Comparison of ENCODE assay signal across 19 cellular contexts in the genomic region with DNA sequence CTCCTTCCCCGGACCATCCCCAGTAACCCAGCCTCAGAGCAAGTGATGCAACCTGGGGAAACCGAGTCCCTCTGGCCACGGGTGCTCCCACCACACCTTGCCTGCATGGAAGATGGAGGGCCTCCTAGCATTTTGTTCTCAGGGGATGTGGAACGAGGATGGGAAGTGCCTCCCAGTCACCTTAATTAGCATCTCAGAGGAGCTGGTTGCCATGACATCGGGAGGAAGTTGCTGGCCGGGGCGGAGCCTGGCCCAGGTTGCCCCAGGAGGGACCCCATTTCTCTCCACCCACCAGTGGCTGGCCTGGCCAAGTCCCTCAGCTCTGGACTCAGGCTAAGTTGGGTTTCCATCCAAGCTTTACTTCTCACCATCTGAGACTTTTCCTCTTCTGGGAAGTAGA. TPM values are rescaled to one million over a fixed set of nuclear protein-coding genes. Genes with fewer than 3 reads are reported as not detected.
DNase-seq lines count a peak whose midpoint lies in the region; ATAC-seq and TF ChIP-seq lines count a peak whose summit lies in the region.
"Had no signal": no experiment of that assay in that cellular context is flagged by ENCODE, and none has a peak within 500 bp of the region (broad histone marks: within the 10 kb centered on the region; RNA-seq: fewer than 3 reads in every experiment).

No MANE protein-coding gene starts in this region.

- H3K4me3 ChIP-seq in GM23338, result no peak overlapping the region
- peak overlapping the region; percentile 15 for H3K4me3 ChIP-seq in iPS-15b (ENCODE audit: low read depth, low read length)
- H3K4me3 ChIP-seq in aorta (ENCODE audit: low read length in 2 of 2), result no peak overlapping the region

- WGBS in aorta, 2 donors, result 19 to 24% methylated on average over 7 of the region's 7 CpGs

- peak; percentile 47 for DNase-seq in DMS 273 (lab: John Stamatoyannopoulos, UW; ENCODE audit: unreplicated experiment)
- no peak for DNase-seq in DMS 273 treated with DMSO at 0.1 percent for 48 hours (lab: John Stamatoyannopoulos, UW)
- DNase-seq in GM23338 (ENCODE audit: low spot score), result peak; percentile 92
- peak; percentile 48 for DNase-seq in SK-N-DZ (ENCODE audit: low spot score)
- no peak for DNase-seq in H4 (ENCODE audit: low spot score)
- no peak for DNase-seq in aorta
- DNase-seq: AML-193, MM.1S, NCI-H1092 treated with DMSO at 0.1 percent for 48 hours, NCI-H1694, NCI-H446 treated with DMSO at 0.1 percent for 48 hours, NCI-H69, OCI-M1, SHP77 had no signal

- H3K27me3 ChIP-seq in GM23338 (ENCODE audit: insufficient read depth) (no peaks in the 10 kb centered on the region), iPS-15b (ENCODE audit: control insufficient read depth, insufficient read depth, low read length) (peaks cover 9% of the 10 kb centered on the region), aorta (ENCODE audit: control insufficient read depth in 1 of 2, insufficient read depth in 2 of 2, low read length in 1 of 2) (no peaks in the 10 kb centered on the region)

- H3K4me3 Mint-ChIP-seq in GM23338, result no peak overlapping the region

- peaks cover 4% of the 10 kb centered on the region for H3K4me1 Mint-ChIP-seq in GM23338

- no peak overlapping the region for H3K27ac ChIP-seq in GM23338 (ENCODE audit: low read depth)
- H3K27ac ChIP-seq in aorta (ENCODE audit: low read depth in 1 of 2, low read length in 2 of 2), result no peak overlapping the region
- H3K27ac ChIP-seq: 22Rv1, C4-2B had no signal

- intact Hi-C loops in aorta (cut with DNase I), result no loop called here

- no peak overlapping the region for H3K27ac Mint-ChIP-seq in GM23338

- ATAC-seq in GM23338 (peak; percentile 99), aorta (ENCODE audit: low FRiP score) (no peak), HG03108 (IDR thresholded peaks at IDR 0.05; ENCODE audit: unreplicated experiment) (no peak)

- TF ChIP-seq CTCF in GM23338 (conservative IDR thresholded peaks at IDR 0.05; ENCODE audit: low read depth in 2 of 2), result no peak

- H3K4me2 ChIP-seq in GM23338, result 0 out of 2 replicates have a peak overlapping the region, but pooled peaks have one; percentile 22

- no peak overlapping the region for H3K9ac ChIP-seq in iPS-15b (ENCODE audit: low read depth, low read length)

- H3K4me1 ChIP-seq in GM23338 (ENCODE audit: insufficient read depth) (no peaks in the 10 kb centered on the region), iPS-15b (ENCODE audit: control insufficient read depth, insufficient read depth, low read length) (no peaks in the 10 kb centered on the region), aorta (ENCODE audit: control insufficient read depth in 1 of 2, insufficient read depth in 2 of 2, low read length in 2 of 2) (no peaks in the 10 kb centered on the region)

- H3K9me3 ChIP-seq in iPS-15b (ENCODE audit: control insufficient read depth, insufficient read depth, low read length), result no peaks in the 10 kb centered on the region
- no peaks in the 10 kb centered on the region for H3K9me3 ChIP-seq in aorta (ENCODE audit: control insufficient read depth, low read length)

- H3F3A ChIP-seq in GM23338 (replicated peaks; ENCODE audit: low read depth), result no peaks in the 10 kb centered on the region

- no peaks in the 10 kb centered on the region for H3K36me3 Mint-ChIP-seq in GM23338 (ENCODE audit: low read depth)

- H3K9me3 Mint-ChIP-seq in GM23338, result no peaks in the 10 kb centered on the region

- peak overlapping the region; percentile 6; the same call in 1 of the 2 replicates for H2AFZ ChIP-seq in GM23338

- no peaks in the 10 kb centered on the region for H3K79me2 ChIP-seq in GM23338 (replicated peaks; ENCODE audit: insufficient read depth)

- H3K27me3 Mint-ChIP-seq in GM23338 (ENCODE audit: insufficient read depth, low read depth, poor library complexity), result peaks cover 7% of the 10 kb centered on the region

- H3K9me2 ChIP-seq in GM23338 (ENCODE audit: insufficient read depth), result no peaks in the 10 kb centered on the region

- H4K20me1 ChIP-seq in GM23338 (replicated peaks; ENCODE audit: insufficient read depth), result no peaks in the 10 kb centered on the region

- H3K36me3 ChIP-seq in GM23338 (ENCODE audit: insufficient read depth), result no peaks in the 10 kb centered on the region
- H3K36me3 ChIP-seq in iPS-15b (ENCODE audit: control insufficient read depth, insufficient read depth, low read length), result no peaks in the 10 kb centered on the region
- no peaks in the 10 kb centered on the region for H3K36me3 ChIP-seq in aorta (ENCODE audit: control insufficient read depth in 1 of 2, insufficient read depth in 2 of 2, low read length in 1 of 2)

TF ChIP-seq in GM23338, 12 proteins besides CTCF, POLR2A, EP300 and RAD21:
- TF ChIP-seq STAT1 (IDR thresholded peaks at IDR 0.05; ENCODE audit: unreplicated experiment) (no peak), POLR2AphosphoS5 (IDR thresholded peaks at IDR 0.05; ENCODE audit: low read depth) (0 out of 2 replicates have a peak, but pooled peaks have one; percentile 30)
TF ChIP-seq in GM23338: peak in this region for 1.

RNA-seq across cellular contexts. Expression of gene PTPRS, which starts 24.1 kb away (rescaled TPM):
- total RNA-seq in GM23338 (2014; rRNA removed; shearing (Covaris generic)), result 225 and 290 TPM in 2 replicates
- polyA plus RNA-seq in GM23338 (2016; fragmentation: Nextera tagmentation; extraction: Ambion mirVana) (20.6 and 20.7 TPM in 2 replicates), aorta (10 to 100 TPM in 1 of 2 donors, 1 to 10 TPM in 1; 3.4 to 36.7 TPM)
- polyA plus RNA-seq in SK-N-DZ (2014; cell fraction: cytosol; rRNA removed), result 50.3 and 56.6 TPM in 2 replicates
- 70.3 and 104 TPM in 2 replicates for polyA plus RNA-seq in SK-N-DZ (2014; cell fraction: nucleus; rRNA removed)
- 47.4 and 63.8 TPM in 2 replicates for total RNA-seq in H4 (2014; rRNA removed; shearing (Covaris generic))
- total RNA-seq in aorta, result 100 to 1,000 TPM; 113 to 220 TPM
- total RNA-seq: T-helper 1 cell treated with Interleukin-12 subunit alpha and Interleukin-12 subunit beta and Interleukin-4 antibody, amounts not matched to agents 30 ng/mL and 1 ng/mL, for 36 hours had no signal

Comparison
In these comparisons a context has a peak if more than half of its experiments do, and no peak if none do; other contexts are left out.
1. DNase-seq: peak in DMS 273 (single experiment), GM23338 (single experiment) and SK-N-DZ (single experiment); none in DMS 273 treated with DMSO at 0.1 percent for 48 hours (single experiment), H4 (single experiment) and aorta (0 of 2).